12 cellular contexts compared by ENCODE assay signal in the genomic region with DNA sequence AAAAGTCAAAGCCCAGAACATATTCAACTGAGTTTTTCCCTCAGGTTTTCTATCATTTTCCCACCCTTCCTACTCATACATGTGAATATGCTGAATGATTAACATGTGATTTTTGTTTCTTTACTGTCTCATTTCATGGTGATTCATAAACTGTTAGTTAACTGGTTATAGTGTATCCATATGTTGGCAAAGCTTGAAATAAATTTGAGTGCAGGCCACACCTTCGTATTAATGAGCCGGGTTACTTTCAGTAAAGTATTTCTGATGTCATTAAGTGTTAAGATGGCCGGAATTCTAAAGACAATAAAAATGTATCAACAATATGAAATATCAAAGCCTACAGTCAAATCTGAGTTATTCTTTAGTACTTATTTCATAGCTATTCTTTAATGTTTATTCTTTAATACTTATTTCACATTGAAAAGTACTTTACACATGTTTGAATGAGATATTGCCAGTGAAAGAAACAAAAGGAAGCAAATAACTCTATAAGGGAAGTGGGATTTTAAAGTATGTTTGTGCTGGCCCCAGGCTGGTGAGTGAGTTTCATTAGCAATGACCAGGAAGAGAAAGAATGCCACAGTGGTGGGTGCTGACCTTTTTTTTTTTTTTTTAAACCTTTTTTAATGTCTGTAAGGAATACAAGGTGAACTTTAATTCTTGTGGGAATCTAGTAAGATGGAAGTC.
DNase-seq lines count a peak whose midpoint lies in the region; ATAC-seq, FAIRE-seq and TF ChIP-seq lines count a peak whose summit lies in the region.
"Had no signal": no experiment of that assay in that cellular context is flagged by ENCODE, and none has a peak within 500 bp of the region (broad histone marks: within the 10 kb centered on the region; RNA-seq: fewer than 3 reads in every experiment).

No MANE protein-coding gene starts in this region.

- H3K79me2 ChIP-seq in PC-9 (ENCODE audit: low read depth) (peaks cover 90% of the 10 kb centered on the region), endothelial cell of umbilical vein (ENCODE audit: control insufficient read depth, insufficient read depth, low read length) (no peaks in the 10 kb centered on the region)

- H3K27ac Mint-ChIP-seq in Calu3 (ENCODE audit: unreplicated experiment) (peak overlapping the region; percentile 91), neural crest cell (ENCODE audit: unreplicated experiment) (no peak overlapping the region)

- H3K27me3 ChIP-seq in PC-9 (ENCODE audit: insufficient read depth, low read depth) = no peaks in the 10 kb centered on the region
- H3K27me3 ChIP-seq in endothelial cell of umbilical vein (ENCODE audit: control insufficient read depth in 2 of 2, insufficient read depth in 2 of 2, low read length in 2 of 2) = no peaks in the 10 kb centered on the region
- H3K27me3 ChIP-seq: cardiac muscle cell had no signal

- peaks cover 61% of the 10 kb centered on the region for H3K4me1 ChIP-seq in PC-9 (replicated peaks; ENCODE audit: insufficient read depth)
- peaks cover 57% of the 10 kb centered on the region for H3K4me1 ChIP-seq in endothelial cell of umbilical vein (ENCODE audit: control insufficient read depth, extremely low read depth, insufficient read depth, low read length)

- CTCF ChIA-PET in Calu3 (lab: Charles Lee) (interaction anchor here (1.6 to 2.3 kb wide), 4 partner anchors 26 to 92 kb away, joined by 4 to 10 read pairs (median 6); no protein-coding TSS in a partner anchor), PC-9 (lab: Charles Lee) (interaction anchor here (0.7 kb wide), 1 partner anchor 594 kb away, joined by 3 read pairs; no protein-coding TSS in a partner anchor), endothelial cell of umbilical vein (lab: Charles Lee) (interaction anchor here (1.2 to 4.2 kb wide), 3 partner anchors 20 to 271 kb away, joined by 3 to 21 read pairs (median 4); no protein-coding TSS in a partner anchor)

- H3K9me3 ChIP-seq in PC-9 (ENCODE audit: insufficient read depth, low read depth) (no peaks in the 10 kb centered on the region), endothelial cell of umbilical vein (replicated peaks; ENCODE audit: control insufficient read depth, insufficient read depth, low read length) (no peaks in the 10 kb centered on the region)

- intact Hi-C loops in Calu3 (cut with micrococcal nuclease; ENCODE audit: unreplicated experiment) = no loop called here
- intact Hi-C loops in PC-9 (cut with micrococcal nuclease; ENCODE audit: unreplicated experiment) = loop anchor here (5.0 kb wide), 1 partner anchor 90 kb away; no protein-coding TSS in a partner anchor
- intact Hi-C loops in endothelial cell of umbilical vein (cut with micrococcal nuclease) = loop anchor here (5.0 kb wide), 1 partner anchor 400 kb away; no protein-coding TSS in a partner anchor

- no peak for TF ChIP-seq CTCF in Calu3 (IDR thresholded peaks at IDR 0.05; ENCODE audit: unreplicated experiment)
- TF ChIP-seq CTCF in PC-9 (conservative IDR thresholded peaks at IDR 0.05) = no peak
- no peak for TF ChIP-seq CTCF in endothelial cell of umbilical vein (IDR thresholded peaks at IDR 0.05; ENCODE audit: extremely low read depth in 1 of 2, insufficient read depth in 1 of 2, low read depth in 1 of 2, low read length in 2 of 2)
- no peak for TF ChIP-seq CTCF in neural crest cell (conservative IDR thresholded peaks at IDR 0.05)
- no peak for TF ChIP-seq CTCF in GM20000 (IDR thresholded peaks at IDR 0.05; ENCODE audit: extremely low read depth, missing control alignments)
- no peak for TF ChIP-seq CTCF in GM10266 (IDR thresholded peaks at IDR 0.05; ENCODE audit: control insufficient read depth, insufficient read depth, low read depth, missing control alignments)

- H3K9me2 ChIP-seq in PC-9 (ENCODE audit: insufficient read depth) = no peaks in the 10 kb centered on the region

- DNase-seq in Calu3 = no peak
- peak in 1 of 2 experiments; percentile 61 for DNase-seq in PC-9
- DNase-seq in endothelial cell of umbilical vein (ENCODE audit: low read depth, low spot score) = peak; percentile 76
- no peak for DNase-seq in neural crest cell (ENCODE audit: low read depth, low spot score)
- DNase-seq in GM20000 (ENCODE audit: low spot score) = no peak
- no peak for DNase-seq in NCI-H2081 treated with DMSO at 0.1 percent for 48 hours (lab: John Stamatoyannopoulos, UW)
- DNase-seq in GM10266 (ENCODE audit: extremely low spot score) = no peak
- DNase-seq: NCI-H2107 had no signal

- peak overlapping the region; percentile 80 for H3K4me3 ChIP-seq in PC-9
- peak overlapping the region in 1 of 3 experiments; percentile 94 for H3K4me3 ChIP-seq in endothelial cell of umbilical vein (replicated peaks in 1 of 3; ENCODE audit: insufficient read depth in 1 of 3, low read depth in 1 of 3, low read length in 3 of 3)
- H3K4me3 ChIP-seq: cardiac muscle cell had no signal

- peaks cover 34% of the 10 kb centered on the region for H4K20me1 ChIP-seq in PC-9 (ENCODE audit: insufficient read depth)
- H4K20me1 ChIP-seq in endothelial cell of umbilical vein (replicated peaks; ENCODE audit: control insufficient read depth, extremely low read depth, insufficient read depth, low read length) = no peaks in the 10 kb centered on the region

- no peaks in the 10 kb centered on the region for H3K9me3 Mint-ChIP-seq in Calu3 (ENCODE audit: low read depth, unreplicated experiment)
- H3K9me3 Mint-ChIP-seq in neural crest cell = no peaks in the 10 kb centered on the region

- H3F3A ChIP-seq in PC-9 (ENCODE audit: insufficient read depth, low read depth) = peaks cover 42% of the 10 kb centered on the region

- peak overlapping the region; percentile 89 for H3K27ac ChIP-seq in PC-9
- H3K27ac ChIP-seq in endothelial cell of umbilical vein (ENCODE audit: insufficient read depth, low read depth, low read length) = peak overlapping the region; percentile 98
- H3K27ac ChIP-seq: cardiac muscle cell, HL-60 had no signal

- H3K27me3 Mint-ChIP-seq in Calu3 (ENCODE audit: unreplicated experiment) (no peaks in the 10 kb centered on the region), neural crest cell (ENCODE audit: low read depth) (no peaks in the 10 kb centered on the region)

- TF ChIP-seq POLR2A in endothelial cell of umbilical vein (IDR thresholded peaks at IDR 0.05; ENCODE audit: low read depth, low read length) = no peak

- peaks cover 57% of the 10 kb centered on the region for H3K36me3 Mint-ChIP-seq in Calu3 (ENCODE audit: insufficient read depth, unreplicated experiment)
- H3K36me3 Mint-ChIP-seq in neural crest cell (ENCODE audit: low read depth) = no peaks in the 10 kb centered on the region
- H3K36me3 Mint-ChIP-seq: CD14-positive monocyte had no signal

- dilution Hi-C loops in endothelial cell of umbilical vein (cut with MboI; ENCODE audit: extremely low pct_ligation_motif_present, low sequenced_read_pairs) = no loop called here

- H3K4me2 ChIP-seq in PC-9 (peak overlapping the region; percentile 92), endothelial cell of umbilical vein (ENCODE audit: insufficient read depth, low read length) (peak overlapping the region; percentile 96)

- H3K4me1 Mint-ChIP-seq in Calu3 (ENCODE audit: low read depth, unreplicated experiment) = peaks cover 81% of the 10 kb centered on the region
- H3K4me1 Mint-ChIP-seq in neural crest cell = peaks cover 59% of the 10 kb centered on the region

- peak; percentile 81 for FAIRE-seq in endothelial cell of umbilical vein (lab: Jason Lieb, UNC)

- no peaks in the 10 kb centered on the region for H3K9me1 ChIP-seq in endothelial cell of umbilical vein (replicated peaks; ENCODE audit: control insufficient read depth, extremely low read depth, insufficient read depth, low read length)

- no peak for ATAC-seq in GM21723 (IDR thresholded peaks at IDR 0.05; ENCODE audit: unreplicated experiment)

- peak overlapping the region; percentile 79 for H3K4me3 Mint-ChIP-seq in Calu3 (ENCODE audit: low read depth, unreplicated experiment)
- H3K4me3 Mint-ChIP-seq in neural crest cell = peak overlapping the region; percentile 28
- H3K4me3 Mint-ChIP-seq: CD14-positive monocyte had no signal

- no peak overlapping the region for H2AFZ ChIP-seq in PC-9
- no peak overlapping the region for H2AFZ ChIP-seq in endothelial cell of umbilical vein (ENCODE audit: low read depth, low read length)

- H3K36me3 ChIP-seq in PC-9 (ENCODE audit: low read depth) (0 out of 2 replicates have a peak, but pooled peaks cover 8% of the 10 kb centered on the region), endothelial cell of umbilical vein (ENCODE audit: control insufficient read depth in 2 of 2, extremely low read depth in 1 of 2, insufficient read depth in 2 of 2, low read length in 2 of 2) (no peaks in the 10 kb centered on the region)
- H3K36me3 ChIP-seq: cardiac muscle cell had no signal

- BruUV-seq in Calu3 (replicated peaks; lab: Mats Ljungman, UMichigan) (no TSS peak), PC-9 (replicated peaks; lab: Mats Ljungman, UMichigan) (no TSS peak), endothelial cell of umbilical vein (replicated peaks; lab: Mats Ljungman, UMichigan) (no TSS peak)

- peak overlapping the region; percentile 92 for H3K9ac ChIP-seq in endothelial cell of umbilical vein (replicated peaks; ENCODE audit: extremely low read depth, insufficient read depth, low read length)

- POLR2A ChIA-PET in PC-9 (lab: Charles Lee; ENCODE audit: unreplicated experiment) (no interaction called here), endothelial cell of umbilical vein (lab: Charles Lee) (no interaction called here)

TF ChIP-seq in endothelial cell of umbilical vein, 7 proteins besides CTCF, POLR2A, EP300 and RAD21:
- TF ChIP-seq JUN (IDR thresholded peaks at IDR 0.05; ENCODE audit: borderline replicate concordance, insufficient read depth, insufficient read length, low read depth) (no peak), GATA2 (IDR thresholded peaks at IDR 0.05; ENCODE audit: insufficient read depth, insufficient read length, low read depth, low read length) (no peak), POLR2AphosphoS5 (IDR thresholded peaks at IDR 0.05; ENCODE audit: insufficient read depth, low read depth, low read length) (no peak), MYC (IDR thresholded peaks at IDR 0.05; ENCODE audit: low read depth, low read length) (no peak), EZH2 (IDR thresholded peaks at IDR 0.05; ENCODE audit: borderline replicate concordance, low read depth, low read length, severe bottlenecking) (no peak), FOS (IDR thresholded peaks at IDR 0.05; ENCODE audit: borderline replicate concordance, insufficient read depth, low read length) (no peak)
- TF ChIP-seq, protein P1, sequence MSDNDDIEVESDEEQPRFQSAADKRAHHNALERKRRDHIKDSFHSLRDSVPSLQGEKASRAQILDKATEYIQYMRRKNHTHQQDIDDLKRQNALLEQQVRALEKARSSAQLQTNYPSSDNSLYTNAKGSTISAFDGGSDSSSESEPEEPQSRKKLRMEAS (IDR thresholded peaks at IDR 0.05; ENCODE audit: insufficient read depth, insufficient read length) = no peak
